ENCODE assay signal across 1 cellular context in the genomic region with DNA sequence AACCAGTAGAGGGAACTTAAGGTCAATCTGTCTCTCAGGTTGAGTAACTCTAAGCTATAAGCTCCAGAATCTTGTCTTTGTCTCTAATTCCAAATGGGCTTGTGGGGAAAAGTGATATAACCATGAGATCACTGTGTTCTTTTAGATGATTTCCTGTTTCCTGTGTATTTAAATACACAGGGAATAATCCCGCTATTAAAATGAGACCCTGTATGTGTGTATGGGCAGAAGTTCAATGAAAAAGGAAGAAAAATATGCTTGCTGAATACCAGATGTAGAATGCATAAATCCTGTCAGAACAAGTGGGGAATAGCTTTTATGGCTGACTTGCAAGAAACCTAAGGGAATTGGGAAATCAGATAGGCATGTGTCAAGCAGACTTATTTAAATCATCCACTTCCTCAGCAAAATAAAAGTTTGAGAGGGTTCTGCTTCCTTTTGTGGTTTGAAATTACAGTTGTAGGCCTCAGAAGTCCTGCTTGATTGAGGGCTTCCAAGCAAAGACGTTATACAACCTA.
TF ChIP-seq lines count a peak whose summit lies in the region.

No MANE protein-coding gene starts in this region.

TF ChIP-seq in SK-N-SH treated with all-trans-retinoic acid at 6 μM for 48 hours, 23 proteins besides CTCF, POLR2A, EP300 and RAD21 (continued from another document):
- TF ChIP-seq, protein P1, sequence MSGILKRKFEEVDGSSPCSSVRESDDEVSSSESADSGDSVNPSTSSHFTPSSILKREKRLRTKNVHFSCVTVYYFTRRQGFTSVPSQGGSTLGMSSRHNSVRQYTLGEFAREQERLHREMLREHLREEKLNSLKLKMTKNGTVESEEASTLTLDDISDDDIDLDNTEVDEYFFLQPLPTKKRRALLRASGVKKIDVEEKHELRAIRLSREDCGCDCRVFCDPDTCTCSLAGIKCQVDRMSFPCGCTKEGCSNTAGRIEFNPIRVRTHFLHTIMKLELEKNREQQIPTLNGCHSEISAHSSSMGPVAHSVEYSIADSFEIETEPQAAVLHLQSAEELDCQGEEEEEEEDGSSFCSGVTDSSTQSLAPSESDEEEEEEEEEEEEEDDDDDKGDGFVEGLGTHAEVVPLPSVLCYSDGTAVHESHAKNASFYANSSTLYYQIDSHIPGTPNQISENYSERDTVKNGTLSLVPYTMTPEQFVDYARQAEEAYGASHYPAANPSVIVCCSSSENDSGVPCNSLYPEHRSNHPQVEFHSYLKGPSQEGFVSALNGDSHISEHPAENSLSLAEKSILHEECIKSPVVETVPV (CRISPR knock-in tag; IDR thresholded peaks at IDR 0.05): no peak
- TF ChIP-seq, protein P2, sequence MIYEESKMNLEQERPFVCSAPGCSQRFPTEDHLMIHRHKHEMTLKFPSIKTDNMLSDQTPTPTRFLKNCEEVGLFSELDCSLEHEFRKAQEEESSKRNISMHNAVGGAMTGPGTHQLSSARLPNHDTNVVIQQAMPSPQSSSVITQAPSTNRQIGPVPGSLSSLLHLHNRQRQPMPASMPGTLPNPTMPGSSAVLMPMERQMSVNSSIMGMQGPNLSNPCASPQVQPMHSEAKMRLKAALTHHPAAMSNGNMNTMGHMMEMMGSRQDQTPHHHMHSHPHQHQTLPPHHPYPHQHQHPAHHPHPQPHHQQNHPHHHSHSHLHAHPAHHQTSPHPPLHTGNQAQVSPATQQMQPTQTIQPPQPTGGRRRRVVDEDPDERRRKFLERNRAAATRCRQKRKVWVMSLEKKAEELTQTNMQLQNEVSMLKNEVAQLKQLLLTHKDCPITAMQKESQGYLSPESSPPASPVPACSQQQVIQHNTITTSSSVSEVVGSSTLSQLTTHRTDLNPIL (CRISPR knock-in tag; IDR thresholded peaks at IDR 0.05; ENCODE audit: low read depth): no peak
- TF ChIP-seq TCF4 (CRISPR knock-in tag; IDR thresholded peaks at IDR 0.05; ENCODE audit: borderline replicate concordance) (no peak), RARB (CRISPR knock-in tag; IDR thresholded peaks at IDR 0.05) (no peak), GLIS3 (CRISPR knock-in tag; IDR thresholded peaks at IDR 0.05) (no peak), BACH2 (CRISPR knock-in tag; IDR thresholded peaks at IDR 0.05; ENCODE audit: borderline replicate concordance) (no peak), ARNTL (CRISPR knock-in tag; IDR thresholded peaks at IDR 0.05; ENCODE audit: borderline replicate concordance, low read depth) (no peak), TOX (CRISPR knock-in tag; IDR thresholded peaks at IDR 0.05; ENCODE audit: borderline replicate concordance) (no peak), ZNF565 (CRISPR knock-in tag; conservative IDR thresholded peaks at IDR 0.05; ENCODE audit: low read depth) (no peak)
- TF ChIP-seq, protein P3, sequence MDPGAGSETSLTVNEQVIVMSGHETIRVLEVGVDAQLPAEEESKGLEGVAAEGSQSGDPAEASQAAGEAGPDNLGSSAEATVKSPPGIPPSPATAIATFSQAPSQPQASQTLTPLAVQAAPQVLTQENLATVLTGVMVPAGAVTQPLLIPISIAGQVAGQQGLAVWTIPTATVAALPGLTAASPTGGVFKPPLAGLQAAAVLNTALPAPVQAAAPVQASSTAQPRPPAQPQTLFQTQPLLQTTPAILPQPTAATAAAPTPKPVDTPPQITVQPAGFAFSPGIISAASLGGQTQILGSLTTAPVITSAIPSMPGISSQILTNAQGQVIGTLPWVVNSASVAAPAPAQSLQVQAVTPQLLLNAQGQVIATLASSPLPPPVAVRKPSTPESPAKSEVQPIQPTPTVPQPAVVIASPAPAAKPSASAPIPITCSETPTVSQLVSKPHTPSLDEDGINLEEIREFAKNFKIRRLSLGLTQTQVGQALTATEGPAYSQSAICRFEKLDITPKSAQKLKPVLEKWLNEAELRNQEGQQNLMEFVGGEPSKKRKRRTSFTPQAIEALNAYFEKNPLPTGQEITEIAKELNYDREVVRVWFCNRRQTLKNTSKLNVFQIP (CRISPR knock-in tag; IDR thresholded peaks at IDR 0.05; ENCODE audit: borderline replicate concordance, low read depth): no peak
